In genomic region chr3:187750513-187751123, GRCh38 we compare ENCODE assay signal across 8 cellular contexts. TPM values are rescaled to one million over a fixed set of nuclear protein-coding genes. Genes with fewer than 3 reads are reported as not detected.
DNase-seq lines count a peak whose midpoint lies in the region; ATAC-seq and TF ChIP-seq lines count a peak whose summit lies in the region.

No MANE protein-coding gene starts in this region.

- no peak for TF ChIP-seq EP300 in upper lobe of left lung (IDR thresholded peaks at IDR 0.05)

- 40 to 49% methylated on average over 11 of the region's 11 CpGs for WGBS in upper lobe of left lung, 2 donors

- H3K27me3 ChIP-seq in breast epithelium (no peaks in the 10 kb centered on the region), lower lobe of right lung (ENCODE audit: low read depth) (no peaks in the 10 kb centered on the region), upper lobe of left lung (no peaks in the 10 kb centered on the region)

- H3K9me3 ChIP-seq in breast epithelium = no peaks in the 10 kb centered on the region
- no peaks in the 10 kb centered on the region for H3K9me3 ChIP-seq in lower lobe of right lung
- no peaks in the 10 kb centered on the region for H3K9me3 ChIP-seq in upper lobe of left lung

- H3K27ac ChIP-seq in breast epithelium (peak overlapping the region; percentile 99), lower lobe of right lung (peak overlapping the region; percentile 53), upper lobe of left lung (peak overlapping the region; percentile 44 to 99 (median 74))

- peaks cover 8% of the 10 kb centered on the region for H3K36me3 Mint-ChIP-seq in activated T-cell treated with anti-CD3 and anti-CD28 coated beads, Interleukin-2, amount 50 U/mL, for 24 hours (ENCODE audit: low read depth)

- ATAC-seq in lower lobe of right lung (peak; percentile 16 to 55), upper lobe of left lung (ENCODE audit: low FRiP score in 2 of 2) (peak in 1 of 2 donors; percentile 19), HG02571 (IDR thresholded peaks at IDR 0.05; ENCODE audit: unreplicated experiment) (no peak), HG03439 (IDR thresholded peaks at IDR 0.05; ENCODE audit: unreplicated experiment) (no peak)

- no peak for DNase-seq in activated T-cell treated with anti-CD3 and anti-CD28 coated beads, Interleukin-2, amount 50 U/mL, for 24 hours
- DNase-seq in activated T-cell treated with anti-CD3 and anti-CD28 coated beads for 4 hours (no peak), breast epithelium (ENCODE audit: low spot score in 2 of 2) (no peak), lower lobe of right lung (peak; percentile 59), upper lobe of left lung (peak in 1 of 2 donors; percentile 51), NCI-H82 (lab: John Stamatoyannopoulos, UW) (no peak)

- H3K4me1 Mint-ChIP-seq in activated T-cell treated with anti-CD3 and anti-CD28 coated beads, Interleukin-2, amount 50 U/mL, for 24 hours (ENCODE audit: low read depth) = peaks cover 54% of the 10 kb centered on the region

- no peak for TF ChIP-seq POLR2A in breast epithelium (IDR thresholded peaks at IDR 0.05)
- no peak for TF ChIP-seq POLR2A in upper lobe of left lung (IDR thresholded peaks at IDR 0.05)

- no peak for TF ChIP-seq CTCF in breast epithelium (IDR thresholded peaks at IDR 0.05)
- TF ChIP-seq CTCF in lower lobe of right lung (IDR thresholded peaks at IDR 0.05) = no peak
- TF ChIP-seq CTCF in upper lobe of left lung (IDR thresholded peaks at IDR 0.05) = no peak

- H3K4me3 ChIP-seq in breast epithelium (peak overlapping the region in 1 of 3 donors; percentile 50), lower lobe of right lung (peak overlapping the region; percentile 35), upper lobe of left lung (peak overlapping the region in 3 of 4 donors; percentile 1 to 37 (median 16))

- H3K4me1 ChIP-seq in breast epithelium = peaks cover 0 to 18% of the 10 kb centered on the region in 2 donors
- peaks cover 42% of the 10 kb centered on the region for H3K4me1 ChIP-seq in lower lobe of right lung
- H3K4me1 ChIP-seq in upper lobe of left lung = peaks cover 27 to 33% (median 27%) of the 10 kb centered on the region in 4 donors

- peak overlapping the region; percentile 27 for H3K4me3 Mint-ChIP-seq in activated T-cell treated with anti-CD3 and anti-CD28 coated beads, Interleukin-2, amount 50 U/mL, for 24 hours

- intact Hi-C loops in breast epithelium (cut with DNase I; ENCODE audit: low total_unique reads) (no loop called here), lower lobe of right lung (cut with DNase I) (no loop called here)

- no peaks in the 10 kb centered on the region for H3K36me3 ChIP-seq in breast epithelium
- H3K36me3 ChIP-seq in lower lobe of right lung = no peaks in the 10 kb centered on the region
- H3K36me3 ChIP-seq in upper lobe of left lung = no peaks in the 10 kb centered on the region

- H3K27ac Mint-ChIP-seq in activated T-cell treated with anti-CD3 and anti-CD28 coated beads, Interleukin-2, amount 50 U/mL, for 24 hours = peak overlapping the region; percentile 64

- no peaks in the 10 kb centered on the region for H3K27me3 Mint-ChIP-seq in activated T-cell treated with anti-CD3 and anti-CD28 coated beads, Interleukin-2, amount 50 U/mL, for 24 hours

- H3K9me3 Mint-ChIP-seq in activated T-cell treated with anti-CD3 and anti-CD28 coated beads, Interleukin-2, amount 50 U/mL, for 24 hours = no peaks in the 10 kb centered on the region

RNA-seq across cellular contexts. Expression of gene BCL6, which starts 5.3 kb away (rescaled TPM):
- 100 to 1,000 TPM; 281 to 346 (median 283) TPM for total RNA-seq in breast epithelium
- total RNA-seq in lower lobe of right lung = 123 TPM
- 100 to 1,000 TPM in 4 of 6 donors, 10 to 100 TPM in 2; 80.4 to 268 (median 119) TPM for total RNA-seq in upper lobe of left lung

RNA-seq across cellular contexts. Expression of gene RTP2, which starts 48.3 kb away (rescaled TPM):
- not detected for total RNA-seq in breast epithelium
- not detected for total RNA-seq in lower lobe of right lung
- not detected for total RNA-seq in upper lobe of left lung

Comparison
In these comparisons a context has a peak if more than half of its experiments do, and no peak if none do; other contexts are left out.
1. ATAC-seq: peak in lower lobe of right lung (2 of 2); none in HG02571 (single experiment) and HG03439 (single experiment).
2. Peak in every context shown above with its lines, with median percentiles within 50 percentile points of each other: H3K27ac ChIP-seq.